20 cellular contexts compared by ENCODE assay signal in genomic region chr4:167786504-167786903, GRCh38.
"Had no signal": no experiment of that assay in that cellular context is flagged by ENCODE, and none has a peak within 500 bp of the region (broad histone marks: within the 10 kb centered on the region; RNA-seq: fewer than 3 reads in every experiment).

No MANE protein-coding gene starts in this region.

- H3K9me3 Mint-ChIP-seq: nephron progenitor cell had no signal

- H3K27ac Mint-ChIP-seq: mesothelial cell of epicardium; naive B cell; natural killer cell; nephron progenitor cell; progenitor cell of endocrine pancreas; stimulated activated naive B cell treated with anti-CD40 and anti-IgM and Interleukin-4, amounts not matched to agents 10 μg/mL and 1 μg/mL and 100 μg/mL, for 72 hours; stimulated activated naive CD8-positive, alpha-beta T cell treated with anti-CD3 and anti-CD28 coated beads, Interleukin-15, Interleukin-2, amounts not matched to agents 100 ng/mL and 50 ng/mL, for 24 hours had no signal

- ATAC-seq: natural killer cell; right lobe of liver; stimulated activated naive B cell treated with anti-CD40 and anti-IgM and Interleukin-4, amounts not matched to agents 10 μg/mL and 1 μg/mL and 100 μg/mL, for 72 hours had no signal

- DNase-seq: islet precursor cell; left ventricle myocardium inferior; mesendoderm; naive B cell; natural killer cell; nephron progenitor cell; ovary; right lobe of liver; stimulated activated CD4-positive, alpha-beta T cell treated with anti-CD3 and anti-CD28 coated beads, Interleukin-1b, Interleukin-23, amount 100 ng/mL, for 48 hours; stimulated activated CD4-positive, alpha-beta T cell treated with anti-CD3 and anti-CD28 coated beads, Interleukin-2, amount 100 ng/mL, for 48 hours; stimulated activated CD4-positive, alpha-beta T cell treated with anti-CD3 and anti-CD28 coated beads, Interleukin-4, amount 100 ng/mL, for 4 hours; stimulated activated CD8-positive, alpha-beta memory T cell treated with anti-CD3 and anti-CD28 coated beads, Interleukin-4, amount 100 ng/mL, for 48 hours; stimulated activated naive B cell treated with anti-CD40 and anti-IgM and Interleukin-4, amounts not matched to agents 10 μg/mL and 1 μg/mL and 100 μg/mL, for 72 hours; substantia nigra; thyroid gland; transverse colon; upper lobe of left lung had no signal

- H3K27me3 Mint-ChIP-seq: naive B cell; progenitor cell of endocrine pancreas; stimulated activated naive B cell treated with anti-CD40 and anti-IgM and Interleukin-4, amounts not matched to agents 10 μg/mL and 1 μg/mL and 100 μg/mL, for 72 hours; stimulated activated naive CD8-positive, alpha-beta T cell treated with anti-CD3 and anti-CD28 coated beads, Interleukin-15, Interleukin-2, amounts not matched to agents 100 ng/mL and 50 ng/mL, for 24 hours had no signal

- H3K4me1 Mint-ChIP-seq: naive B cell; natural killer cell; nephron progenitor cell; stimulated activated naive B cell treated with anti-CD40 and anti-IgM and Interleukin-4, amounts not matched to agents 10 μg/mL and 1 μg/mL and 100 μg/mL, for 72 hours had no signal

- H3K36me3 Mint-ChIP-seq: mesothelial cell of epicardium; naive B cell; stimulated activated naive B cell treated with anti-CD40 and anti-IgM and Interleukin-4, amounts not matched to agents 10 μg/mL and 1 μg/mL and 100 μg/mL, for 72 hours had no signal

- H3K4me3 Mint-ChIP-seq: mesothelial cell of epicardium; naive B cell; natural killer cell; nephron progenitor cell; stimulated activated naive B cell treated with anti-CD40 and anti-IgM and Interleukin-4, amounts not matched to agents 10 μg/mL and 1 μg/mL and 100 μg/mL, for 72 hours; stimulated activated naive CD8-positive, alpha-beta T cell treated with anti-CD3 and anti-CD28 coated beads, Interleukin-15, Interleukin-2, amounts not matched to agents 100 ng/mL and 50 ng/mL, for 24 hours had no signal
